ENCODE assay signal across 9 cellular contexts in genomic region chr19:47514151-47514868, GRCh38. TPM values are rescaled to one million over a fixed set of nuclear protein-coding genes. Genes with fewer than 3 reads are reported as not detected.
DNase-seq lines count a peak whose midpoint lies in the region; ATAC-seq, FAIRE-seq and TF ChIP-seq lines count a peak whose summit lies in the region.
"Had no signal": no experiment of that assay in that cellular context is flagged by ENCODE, and none has a peak within 500 bp of the region (broad histone marks: within the 10 kb centered on the region; RNA-seq: fewer than 3 reads in every experiment).

No MANE protein-coding gene starts in this region.

- H3K27me3 ChIP-seq in bronchial epithelial cell (ENCODE audit: control insufficient read depth, insufficient read depth, low read length) (no peaks in the 10 kb centered on the region), mucosa of rectum (ENCODE audit: control insufficient read depth in 2 of 2, insufficient read depth in 2 of 2, low read length in 2 of 2) (no peaks in the 10 kb centered on the region)

- DNase-seq in Jurkat, Clone E6-1 (ENCODE audit: low read depth, low spot score) = no peak
- DNase-seq in bronchial epithelial cell (ENCODE audit: low read depth) (no peak), D721Med (ENCODE audit: insufficient read length, low spot score) (no peak), NCI-H748 treated with DMSO at 0.1 percent for 48 hours (lab: John Stamatoyannopoulos, UW) (no peak)
- DNase-seq in stimulated activated CD4-positive, alpha-beta T cell treated with anti-CD3 and anti-CD28 coated beads, Interleukin-12 subunit alpha, Interleukin-12 subunit beta, amount 100 ng/mL, for 4 hours = no peak

- no peak for TF ChIP-seq CTCF in bronchial epithelial cell (IDR thresholded peaks at IDR 0.05; ENCODE audit: insufficient read depth, low read length, severe bottlenecking)
- TF ChIP-seq CTCF in D721Med (IDR thresholded peaks at IDR 0.05; ENCODE audit: insufficient read depth, missing control alignments) = no peak

- peaks cover 35 to 47% of the 10 kb centered on the region in 2 donors for H3K4me1 ChIP-seq in mucosa of rectum (ENCODE audit: control insufficient read depth in 2 of 2, insufficient read depth in 2 of 2, low read length in 2 of 2)

- no peak for FAIRE-seq in bronchial epithelial cell (lab: Jason Lieb, UNC)
- no peak for FAIRE-seq in D721Med (lab: Jason Lieb, UNC)

- ATAC-seq in GM18867 (IDR thresholded peaks at IDR 0.05; ENCODE audit: unreplicated experiment) (peak; percentile 2), GM18517 (IDR thresholded peaks at IDR 0.05; ENCODE audit: unreplicated experiment) (no peak)

- peak overlapping the region; percentile 97 for H3K4me3 ChIP-seq in Jurkat, Clone E6-1 (ENCODE audit: low read length)
- H3K4me3 ChIP-seq in bronchial epithelial cell (ENCODE audit: low read depth, low read length) = peak overlapping the region; percentile 100
- H3K4me3 ChIP-seq in mucosa of rectum (ENCODE audit: low read length in 2 of 2) = peak overlapping the region; percentile 95 to 98

- H3K27ac ChIP-seq in mucosa of rectum (ENCODE audit: low read depth in 2 of 2, low read length in 2 of 2) = peak overlapping the region; percentile 95 to 99

- H3K36me3 ChIP-seq in bronchial epithelial cell (ENCODE audit: control insufficient read depth, insufficient read depth, low read length) (no peaks in the 10 kb centered on the region), mucosa of rectum (ENCODE audit: control insufficient read depth in 2 of 2, insufficient read depth in 2 of 2, low read length in 2 of 2) (peaks cover 0 to 8% of the 10 kb centered on the region in 2 donors)

- no peaks in the 10 kb centered on the region for H3K9me3 ChIP-seq in mucosa of rectum (ENCODE audit: control insufficient read depth in 2 of 2, low read length in 2 of 2)

- H3K9ac ChIP-seq in mucosa of rectum (ENCODE audit: low read depth in 1 of 2, low read length in 2 of 2) = peak overlapping the region; percentile 99 to 100

RNA-seq across cellular contexts. Expression of gene NAPA, which starts 0.6 kb away (rescaled TPM):
- polyA plus RNA-seq in Jurkat, Clone E6-1 (2012; ENCODE audit: insufficient read depth, insufficient read length) = 218 TPM
- 33.0 and 33.2 TPM in 2 replicates for total RNA-seq in bronchial epithelial cell

RNA-seq across cellular contexts. Expression of gene KPTN, which starts 30.3 kb away (rescaled TPM):
- 20.6 TPM for polyA plus RNA-seq in Jurkat, Clone E6-1 (2012; ENCODE audit: insufficient read depth, insufficient read length)
- total RNA-seq in bronchial epithelial cell = 2.1 and 3.5 TPM in 2 replicates

RNA-seq across cellular contexts. Expression of gene SLC8A2, which starts 42.6 kb away (rescaled TPM):
- polyA plus RNA-seq in Jurkat, Clone E6-1 (2012; ENCODE audit: insufficient read depth, insufficient read length) = not detected
- 0.26 TPM in 2 replicates for total RNA-seq in bronchial epithelial cell

RNA-seq across cellular contexts. Expression of gene ZNF541, which starts 58.6 kb away (rescaled TPM):
- not detected for polyA plus RNA-seq in Jurkat, Clone E6-1 (2012; ENCODE audit: insufficient read depth, insufficient read length)
- total RNA-seq in bronchial epithelial cell = not detected in 2 replicates
- total RNA-seq: SK-MEL-5 had no signal
